ENCODE assay signal across 9 cellular contexts in the genomic region with DNA sequence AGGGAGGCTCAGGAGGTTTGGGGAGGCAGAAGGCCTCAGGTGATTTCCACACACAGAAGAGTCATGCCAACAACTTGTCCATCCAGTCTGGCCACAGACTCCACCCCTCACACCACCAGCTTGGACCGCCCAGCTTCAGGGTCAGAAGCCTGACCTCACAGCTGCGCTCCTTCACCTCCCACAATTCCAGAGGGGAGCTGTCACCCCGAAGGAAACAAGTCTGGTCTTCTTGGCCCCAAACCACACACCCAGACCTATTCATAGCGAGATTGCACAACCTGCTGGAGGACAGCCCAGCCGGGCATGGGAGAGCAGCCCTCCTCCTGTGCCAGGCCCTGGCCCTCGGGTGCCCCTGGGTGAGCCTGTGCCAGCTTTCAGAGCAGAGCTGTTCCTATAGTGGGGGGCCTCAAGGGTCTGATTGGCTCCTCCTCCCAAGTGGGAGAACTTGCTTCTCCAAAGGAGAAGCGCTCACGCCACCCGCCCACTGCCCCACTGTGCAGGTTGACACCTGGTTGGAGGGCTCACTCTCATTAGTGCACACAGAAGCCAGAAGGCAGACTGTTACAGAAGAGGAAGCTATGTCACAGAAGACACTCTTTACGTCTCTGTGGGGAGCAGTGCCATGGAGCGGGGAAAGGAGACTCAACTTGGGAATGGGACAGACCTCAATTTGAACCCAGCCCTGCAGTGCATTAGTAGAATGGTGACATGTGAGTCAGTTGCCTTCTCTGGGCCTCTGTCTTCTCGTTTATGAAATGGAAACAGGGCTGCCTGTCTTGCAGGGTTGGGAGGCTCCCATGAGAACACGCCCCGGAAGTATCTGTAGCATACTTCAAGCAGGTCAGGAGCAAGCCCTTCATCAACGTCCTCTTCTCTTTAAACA.
DNase-seq lines count a peak whose midpoint lies in the region; ATAC-seq and TF ChIP-seq lines count a peak whose summit lies in the region.
"Had no signal": no experiment of that assay in that cellular context is flagged by ENCODE, and none has a peak within 500 bp of the region (broad histone marks: within the 10 kb centered on the region; RNA-seq: fewer than 3 reads in every experiment).

No MANE protein-coding gene starts in this region.

- TF ChIP-seq POLR2A in gastroesophageal sphincter (IDR thresholded peaks at IDR 0.05): no peak

- no peak overlapping the region for H3K27ac Mint-ChIP-seq in effector memory CD8-positive, alpha-beta T cell

- H3K9me3 ChIP-seq in gastroesophageal sphincter: no peaks in the 10 kb centered on the region

- no peak overlapping the region for H3K4me3 Mint-ChIP-seq in effector memory CD8-positive, alpha-beta T cell

- no peak for TF ChIP-seq EP300 in gastroesophageal sphincter (IDR thresholded peaks at IDR 0.05)

- DNase-seq in EL (peak; percentile 96), RPMI8226 (peak; percentile 89), putamen (ENCODE audit: low spot score) (peak; percentile 41), NCI-H1436 treated with DMSO at 0.1 percent for 48 hours (lab: John Stamatoyannopoulos, UW) (no peak)
- DNase-seq in effector memory CD8-positive, alpha-beta T cell: no peak
- DNase-seq: NCI-H1417 had no signal

- H3K27me3 Mint-ChIP-seq in effector memory CD8-positive, alpha-beta T cell: no peaks in the 10 kb centered on the region

- H3K27me3 ChIP-seq in gastroesophageal sphincter: no peaks in the 10 kb centered on the region

- H3K36me3 Mint-ChIP-seq in effector memory CD8-positive, alpha-beta T cell (ENCODE audit: insufficient read depth): peaks cover 19% of the 10 kb centered on the region

- H3K4me1 ChIP-seq in gastroesophageal sphincter: peaks cover 6 to 52% (median 9%) of the 10 kb centered on the region in 3 donors

- ATAC-seq in gastroesophageal sphincter (peak; percentile 94), HG03095 (IDR thresholded peaks at IDR 0.05; ENCODE audit: unreplicated experiment) (no peak), GM21515 (IDR thresholded peaks at IDR 0.05; ENCODE audit: unreplicated experiment) (no peak)
- no peak for ATAC-seq in effector memory CD8-positive, alpha-beta T cell (replicated peaks)

- H3K9me3 Mint-ChIP-seq in effector memory CD8-positive, alpha-beta T cell: no peaks in the 10 kb centered on the region

- WGBS in gastroesophageal sphincter (ENCODE audit: low coverage in 1 of 2), 2 donors: 48 to 100% methylated on average over 2 to 5 of the region's 15 CpGs

- H3K27ac ChIP-seq in gastroesophageal sphincter: peak overlapping the region in 3 of 4 donors; percentile 56 to 69 (median 63)

- no peak overlapping the region for H3K4me3 ChIP-seq in gastroesophageal sphincter

- H3K4me1 Mint-ChIP-seq in effector memory CD8-positive, alpha-beta T cell (ENCODE audit: low read depth in 2 of 2): peaks cover 17 to 24% of the 10 kb centered on the region in 2 donors

- peaks cover 0 to 40% of the 10 kb centered on the region in 2 donors for H3K36me3 ChIP-seq in gastroesophageal sphincter

- TF ChIP-seq CTCF in gastroesophageal sphincter (IDR thresholded peaks at IDR 0.05): no peak

Comparison
In these comparisons a context has a peak if more than half of its experiments do, and no peak if none do; other contexts are left out.
1. DNase-seq: peak in EL (single experiment), RPMI8226 (single experiment) and putamen (single experiment); none in NCI-H1436 treated with DMSO at 0.1 percent for 48 hours (single experiment) and effector memory CD8-positive, alpha-beta T cell (0 of 3).